ENCODE assay signal across 30 cellular contexts in genomic region chr16:29306953-29307597, GRCh38.
DNase-seq lines count a peak whose midpoint lies in the region; ATAC-seq, FAIRE-seq and TF ChIP-seq lines count a peak whose summit lies in the region.
"Had no signal": no experiment of that assay in that cellular context is flagged by ENCODE, and none has a peak within 500 bp of the region (broad histone marks: within the 10 kb centered on the region; RNA-seq: fewer than 3 reads in every experiment).

No MANE protein-coding gene starts in this region.

- H3K36me3 Mint-ChIP-seq in osteocyte (ENCODE audit: unreplicated experiment) = no peaks in the 10 kb centered on the region

- no peaks in the 10 kb centered on the region for H3K79me2 ChIP-seq in HepG2 (ENCODE audit: insufficient read depth, low read length)

- 74% methylated on average over 9 of the region's 9 CpGs for WGBS in HepG2 (ENCODE audit: low lambda C conversion rate)
- WGBS in right lobe of liver (ENCODE audit: insufficient coverage, low coverage, low lambda C conversion rate, missing lambda C conversion rate) = 100% methylated on average over 1 of the region's 9 CpGs
- 70% methylated on average over 9 of the region's 9 CpGs for WGBS in mesenchymal stem cell
- 80 to 88% (median 87%) methylated on average over 9 of the region's 9 CpGs for WGBS in psoas muscle, 3 donors

- TF ChIP-seq RAD21 in HepG2 (CRISPR knock-in tag; IDR thresholded peaks at IDR 0.05) = no peak

- H2AFZ ChIP-seq in HepG2 (ENCODE audit: low read length) (peak overlapping the region; percentile 39), mesenchymal stem cell (ENCODE audit: low read depth, low read length) (no peak overlapping the region)

- H3K23ac ChIP-seq in mesenchymal stem cell (ENCODE audit: low read length in 2 of 2) = no peak overlapping the region

- DNase-seq in HepG2 (ENCODE audit: low spot score) (no peak), right lobe of liver (no peak), brain microvascular endothelial cell (peak; percentile 18), mesenchymal stem cell (peak; percentile 67), stromal cell of bone marrow (ENCODE audit: low read depth) (peak; percentile 38), osteocyte (ENCODE audit: extremely low spot score, unreplicated experiment) (no peak), psoas muscle (no peak)
- no peak for DNase-seq in activated CD4-positive, alpha-beta T cell treated with anti-CD3 and anti-CD28 coated beads for 48 hours
- DNase-seq: activated CD4-positive, alpha-beta T cell treated with anti-CD3 and anti-CD28 coated beads, Interleukin-2, amount 10 ng/mL, durations not matched to agents 24 days and 14 days; activated CD8-positive, alpha-beta memory T cell treated with anti-CD3 and anti-CD28 coated beads, Interleukin-2, amount 50 U/mL, for 48 hours; activated gamma-delta T cell; amygdala; effector memory CD4-positive, alpha-beta T cell; heart right ventricle; islet precursor cell; MV-4-11; NCI-H1694 treated with DMSO at 0.1 percent for 48 hours; spleen; stimulated activated CD4-positive, alpha-beta T cell treated with anti-CD3 and anti-CD28 coated beads, Interleukin-4, amount 100 ng/mL, for 4 hours had no signal

- TF ChIP-seq EP300 in HepG2 (IDR thresholded peaks at IDR 0.05; ENCODE audit: low read depth in 2 of 2, low read length in 2 of 2) (no peak), HepG2 (CRISPR knock-in tag; IDR thresholded peaks at IDR 0.05; ENCODE audit: borderline replicate concordance) (no peak)

- H2BK120ac ChIP-seq in mesenchymal stem cell (ENCODE audit: low read depth, low read length) = no peak overlapping the region

- TF ChIP-seq CTCF in HepG2 (CRISPR knock-in tag; IDR thresholded peaks at IDR 0.05) (no peak), right lobe of liver (IDR thresholded peaks at IDR 0.05) (no peak), brain microvascular endothelial cell (IDR thresholded peaks at IDR 0.05; ENCODE audit: low read depth, low read length, missing control alignments) (no peak), osteocyte (IDR thresholded peaks at IDR 0.05) (no peak), psoas muscle (IDR thresholded peaks at IDR 0.05) (no peak)

- H3K36me3 ChIP-seq in HepG2 (replicated peaks in 1 of 2; ENCODE audit: control insufficient read depth in 1 of 2, insufficient read depth in 2 of 2, low read length in 2 of 2) (no peaks in the 10 kb centered on the region; a peak in 1 of 5 replicates), right lobe of liver (peaks cover 0 to 14% (median 0%) of the 10 kb centered on the region in 4 donors), brain microvascular endothelial cell (replicated peaks) (no peaks in the 10 kb centered on the region), mesenchymal stem cell (ENCODE audit: control insufficient read depth in 1 of 2, insufficient read depth in 2 of 2, low read depth in 1 of 2, low read length in 2 of 2) (no peaks in the 10 kb centered on the region), psoas muscle (ENCODE audit: insufficient read depth in 1 of 2, low read depth in 1 of 2) (no peaks in the 10 kb centered on the region)
- H3K36me3 ChIP-seq: HAP-1, suprapubic skin had no signal

- H3K4me2 ChIP-seq in HepG2 (ENCODE audit: low read depth, low read length) (peak overlapping the region; percentile 69), mesenchymal stem cell (ENCODE audit: low read length, poor library complexity, severe bottlenecking) (no peak overlapping the region)
- H3K4me2 ChIP-seq: A549 had no signal

- CTCF ChIA-PET in HepG2 (lab: Yijun Ruan, JAX; ENCODE audit: low intra/inter-chr PET ratio, low total read pairs) = no interaction called here

- intact Hi-C loops in HepG2 (cut with micrococcal nuclease; ENCODE audit: unreplicated experiment) (no loop called here), right lobe of liver (cut with DNase I) (no loop called here), psoas muscle (cut with DNase I) (no loop called here)

- H2AK5ac ChIP-seq in mesenchymal stem cell (ENCODE audit: low read length, severe bottlenecking) = no peak overlapping the region

- H3K27ac Mint-ChIP-seq in osteocyte (ENCODE audit: unreplicated experiment) = no peak overlapping the region
- H3K27ac Mint-ChIP-seq: activated CD4-positive, alpha-beta T cell treated with anti-CD3 and anti-CD28 coated beads, Interleukin-2, amount 10 ng/mL, durations not matched to agents 24 days and 14 days; progenitor cell of endocrine pancreas had no signal

- no peak overlapping the region for H4K8ac ChIP-seq in mesenchymal stem cell (ENCODE audit: low read length)

- H3K4me3 ChIP-seq in HepG2 (replicated peaks in 1 of 3; ENCODE audit: insufficient read depth in 1 of 3, low read depth in 2 of 3, low read length in 3 of 3) = peak overlapping the region in 1 of 3 experiments; percentile 59; a peak in 1 of 6 replicates
- no peak overlapping the region for H3K4me3 ChIP-seq in right lobe of liver
- H3K4me3 ChIP-seq in brain microvascular endothelial cell (ENCODE audit: low read depth, low read length) = no peak overlapping the region
- no peak overlapping the region for H3K4me3 ChIP-seq in mesenchymal stem cell (ENCODE audit: insufficient read depth in 1 of 2, low read depth in 1 of 2, low read length in 2 of 2)
- H3K4me3 ChIP-seq in psoas muscle = no peak overlapping the region
- H3K4me3 ChIP-seq: A549, HAP-1, heart right ventricle, lung, SK-N-MC, spleen, suprapubic skin had no signal

- peak overlapping the region in 1 of 2 experiments; percentile 89 for H3K18ac ChIP-seq in mesenchymal stem cell (ENCODE audit: low read depth in 1 of 2, low read length in 2 of 2)

- no peak for TF ChIP-seq POLR2A in HepG2 (IDR thresholded peaks at IDR 0.05; ENCODE audit: insufficient read depth in 1 of 2, low read depth in 2 of 2, low read length in 2 of 2)
- TF ChIP-seq POLR2A in right lobe of liver (IDR thresholded peaks at IDR 0.05) = no peak

- H3K27me3 ChIP-seq in HepG2 (ENCODE audit: control insufficient read depth in 1 of 2, insufficient read depth in 2 of 2, low read length in 2 of 2) (peaks cover 0 to 3% of the 10 kb centered on the region in 2 experiments; a peak in 1 of 5 replicates), right lobe of liver (no peaks in the 10 kb centered on the region), brain microvascular endothelial cell (replicated peaks) (no peaks in the 10 kb centered on the region), mesenchymal stem cell (ENCODE audit: control insufficient read depth in 1 of 2, insufficient read depth in 1 of 2, low read length in 2 of 2) (no peaks in the 10 kb centered on the region), psoas muscle (ENCODE audit: insufficient read depth in 3 of 3, low read length in 2 of 3) (no peaks in the 10 kb centered on the region)
- H3K27me3 ChIP-seq: heart right ventricle, spleen, suprapubic skin had no signal

- ATAC-seq in HepG2 (no peak), right lobe of liver (no peak), psoas muscle (no peak)
- ATAC-seq: heart right ventricle had no signal

- peak overlapping the region; percentile 41 for H4K91ac ChIP-seq in mesenchymal stem cell (ENCODE audit: low read length)

- H3K4me1 ChIP-seq in HepG2 (ENCODE audit: insufficient read depth, low read length) = peaks cover 64% of the 10 kb centered on the region
- H3K4me1 ChIP-seq in right lobe of liver = peaks cover 0 to 14% (median 3%) of the 10 kb centered on the region in 4 donors
- peaks cover 22% of the 10 kb centered on the region for H3K4me1 ChIP-seq in mesenchymal stem cell (ENCODE audit: control insufficient read depth, insufficient read depth, low read depth, low read length)
- H3K4me1 ChIP-seq in psoas muscle = no peaks in the 10 kb centered on the region
- H3K4me1 ChIP-seq: HAP-1, suprapubic skin had no signal

- peak overlapping the region; percentile 69 to 94 for H2BK12ac ChIP-seq in mesenchymal stem cell (ENCODE audit: low read length in 2 of 2)

- H3K9me3 ChIP-seq in HepG2 (ENCODE audit: low read length) = no peaks in the 10 kb centered on the region
- H3K9me3 ChIP-seq in right lobe of liver = no peaks in the 10 kb centered on the region
- H3K9me3 ChIP-seq in mesenchymal stem cell (ENCODE audit: control insufficient read depth, low read length) = no peaks in the 10 kb centered on the region
- no peaks in the 10 kb centered on the region for H3K9me3 ChIP-seq in psoas muscle
- H3K9me3 ChIP-seq: A549, HAP-1, heart right ventricle, spleen, suprapubic skin had no signal

- H3K4me3 Mint-ChIP-seq in osteocyte (ENCODE audit: unreplicated experiment) = no peak overlapping the region
- H3K4me3 Mint-ChIP-seq: activated CD4-positive, alpha-beta T cell treated with anti-CD3 and anti-CD28 coated beads, Interleukin-2, amount 10 ng/mL, durations not matched to agents 24 days and 14 days; central memory CD8-positive, alpha-beta T cell; IgD-negative memory B cell had no signal

- in situ Hi-C loops in HepG2 (cut with HindIII; ENCODE audit: extremely low pct_ligation_motif_present, low pct_unique_long_range_greater_than_20kb) = no loop called here
- in situ Hi-C loops in brain microvascular endothelial cell (cut with HindIII; ENCODE audit: low pct_ligation_motif_present, low sequenced_read_pairs) = no loop called here

- POLR2A ChIA-PET in HepG2 (lab: Yijun Ruan, JAX) = interaction anchor here (0.9 kb wide), 1 partner anchor 14 kb away, joined by 3 read pairs; no protein-coding TSS in a partner anchor

- no peak overlapping the region for H2BK15ac ChIP-seq in mesenchymal stem cell (ENCODE audit: low read depth, poor library complexity, severe bottlenecking)

- no TSS peak for BruUV-seq in HepG2 (replicated peaks; lab: Mats Ljungman, UMichigan)

- H2BK5ac ChIP-seq in mesenchymal stem cell (ENCODE audit: low read depth, low read length, poor library complexity, severe bottlenecking) = no peak overlapping the region

- H3K4me1 Mint-ChIP-seq in osteocyte (ENCODE audit: unreplicated experiment) = peaks cover 30% of the 10 kb centered on the region
- H3K4me1 Mint-ChIP-seq: activated CD4-positive, alpha-beta T cell treated with anti-CD3 and anti-CD28 coated beads, Interleukin-2, amount 10 ng/mL, durations not matched to agents 24 days and 14 days had no signal

- peaks cover 4% of the 10 kb centered on the region for H3K27me3 Mint-ChIP-seq in osteocyte (ENCODE audit: unreplicated experiment)
- H3K27me3 Mint-ChIP-seq: activated CD4-positive, alpha-beta T cell treated with anti-CD3 and anti-CD28 coated beads, Interleukin-2, amount 10 ng/mL, durations not matched to agents 24 days and 14 days; central memory CD8-positive, alpha-beta T cell had no signal

- H3K9me3 Mint-ChIP-seq in osteocyte (ENCODE audit: unreplicated experiment) = no peaks in the 10 kb centered on the region
- H3K9me3 Mint-ChIP-seq: activated CD4-positive, alpha-beta T cell treated with anti-CD3 and anti-CD28 coated beads, Interleukin-2, amount 10 ng/mL, durations not matched to agents 24 days and 14 days; central memory CD8-positive, alpha-beta T cell; IgD-negative memory B cell had no signal

- FAIRE-seq in HepG2 (lab: Jason Lieb, UNC) = no peak
- FAIRE-seq: A549, GM12892 had no signal

- no peak overlapping the region for H3K27ac ChIP-seq in HepG2 (ENCODE audit: extremely low read length, insufficient read depth, low read length)
- H3K27ac ChIP-seq in right lobe of liver = no peak overlapping the region
- H3K27ac ChIP-seq in brain microvascular endothelial cell = peak overlapping the region; percentile 75
- H3K27ac ChIP-seq in mesenchymal stem cell (ENCODE audit: low read length, poor library complexity, severe bottlenecking) = no peak overlapping the region
- no peak overlapping the region for H3K27ac ChIP-seq in psoas muscle
- H3K27ac ChIP-seq: C4-2B, heart right ventricle, HL-60, SK-N-MC, spleen, suprapubic skin had no signal

- peak overlapping the region in 1 of 2 experiments; percentile 18 for H3K14ac ChIP-seq in mesenchymal stem cell (ENCODE audit: low read length in 2 of 2)

- H3K4ac ChIP-seq in mesenchymal stem cell (ENCODE audit: low read depth in 1 of 2, low read length in 2 of 2) = peak overlapping the region in 1 of 2 experiments; percentile 40

- no peaks in the 10 kb centered on the region for H4K20me1 ChIP-seq in HepG2 (ENCODE audit: insufficient read depth, low read length)

- H3K9ac ChIP-seq in HepG2 (ENCODE audit: insufficient read depth, low read depth, low read length) = 0 out of 2 replicates have a peak overlapping the region, but pooled peaks have one; percentile 54
- no peak overlapping the region for H3K9ac ChIP-seq in mesenchymal stem cell (ENCODE audit: low read length)

- H3K79me1 ChIP-seq in mesenchymal stem cell (replicated peaks; ENCODE audit: low read length, poor library complexity, severe bottlenecking) = no peaks in the 10 kb centered on the region

Comparison
In these comparisons a context has a peak if more than half of its experiments do, and no peak if none do; other contexts are left out.
1. DNase-seq: peak in brain microvascular endothelial cell (single experiment), mesenchymal stem cell (single experiment) and stromal cell of bone marrow (single experiment); none in HepG2 (single experiment), right lobe of liver (0 of 3), activated CD4-positive, alpha-beta T cell treated with anti-CD3 and anti-CD28 coated beads for 48 hours (single experiment), osteocyte (single experiment) and psoas muscle (0 of 2).